In genomic region chr1:212402876-212403275, GRCh38 we compare ENCODE assay signal across 1 cellular context.
TF ChIP-seq lines count a peak whose summit lies in the region.

No MANE protein-coding gene starts in this region.

TF ChIP-seq in HCT116, 20 proteins besides CTCF, POLR2A, EP300 and RAD21:
- TF ChIP-seq REST (IDR thresholded peaks at IDR 0.05; ENCODE audit: low read depth) = no peak
- no peak for TF ChIP-seq ZBTB33 (IDR thresholded peaks at IDR 0.05; ENCODE audit: extremely low read depth, insufficient replicate concordance, low read length)
- no peak for TF ChIP-seq ZFX (IDR thresholded peaks at IDR 0.05)
- TF ChIP-seq MAX (IDR thresholded peaks at IDR 0.05) = no peak
- no peak for TF ChIP-seq EZH2 (IDR thresholded peaks at IDR 0.05)
- no peak for TF ChIP-seq CEBPB (IDR thresholded peaks at IDR 0.05; ENCODE audit: low read depth)
- no peak for TF ChIP-seq SIN3A (IDR thresholded peaks at IDR 0.05; ENCODE audit: low read depth)
- no peak for TF ChIP-seq CBX3 (IDR thresholded peaks at IDR 0.05; ENCODE audit: low read depth)
- no peak for TF ChIP-seq SP1 (IDR thresholded peaks at IDR 0.05; ENCODE audit: low read depth)
- no peak for TF ChIP-seq ELF1 (IDR thresholded peaks at IDR 0.05; ENCODE audit: borderline replicate concordance, low read depth)
- no peak for TF ChIP-seq YY1 (IDR thresholded peaks at IDR 0.05; ENCODE audit: extremely low read depth, insufficient replicate concordance, low read depth, low read length)
- TF ChIP-seq SRF (IDR thresholded peaks at IDR 0.05; ENCODE audit: low read depth) = no peak
- TF ChIP-seq EZH2phosphoT487 (IDR thresholded peaks at IDR 0.05; ENCODE audit: borderline replicate concordance) = no peak
- TF ChIP-seq ZNF274 (IDR thresholded peaks at IDR 0.05; ENCODE audit: low read depth, low read length) = no peak
- no peak for TF ChIP-seq FOSL1 (IDR thresholded peaks at IDR 0.05; ENCODE audit: low read depth)
- no peak for TF ChIP-seq EGR1 (IDR thresholded peaks at IDR 0.05; ENCODE audit: low read depth)
- no peak for TF ChIP-seq ATF3 (IDR thresholded peaks at IDR 0.05)
- no peak for TF ChIP-seq JUND (IDR thresholded peaks at IDR 0.05)
- TF ChIP-seq TCF7L2 (IDR thresholded peaks at IDR 0.05; ENCODE audit: borderline replicate concordance, extremely low read depth, insufficient read depth, insufficient read length) = no peak
